Comparison of ENCODE assay signal across 21 cellular contexts in the genomic region with DNA sequence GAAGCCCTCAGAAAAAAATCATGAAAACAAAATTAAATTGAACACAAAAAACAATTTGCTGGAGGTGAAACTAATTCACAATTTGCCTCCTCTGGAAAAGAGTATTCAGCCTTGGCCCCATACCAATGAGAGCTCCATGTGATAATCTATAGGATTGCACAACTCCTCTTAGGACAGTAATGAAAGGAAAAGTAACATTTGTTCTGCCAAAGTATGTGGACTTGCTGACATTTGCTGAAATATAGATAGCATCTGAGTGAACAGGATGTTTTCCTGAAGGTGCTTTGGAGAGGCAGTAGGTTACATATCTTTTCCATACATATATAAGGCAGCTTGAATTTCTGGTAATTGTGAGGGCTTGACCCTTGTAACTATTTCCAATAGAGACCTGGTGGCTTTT.
"Had no signal": no experiment of that assay in that cellular context is flagged by ENCODE, and none has a peak within 500 bp of the region (broad histone marks: within the 10 kb centered on the region; RNA-seq: fewer than 3 reads in every experiment).

No MANE protein-coding gene starts in this region.

- H3K27me3 ChIP-seq: dorsolateral prefrontal cortex, esophagus muscularis mucosa, foreskin keratinocyte, gastroesophageal sphincter, heart left ventricle, hepatocyte, left lung had no signal

- H3K36me3 ChIP-seq: esophagus muscularis mucosa, gastroesophageal sphincter, heart left ventricle, left lung, lower lobe of right lung had no signal

- DNase-seq: dermis blood vessel endothelial cell; dorsolateral prefrontal cortex; effector CD4-positive, alpha-beta T cell; effector memory CD4-positive, alpha-beta T cell; foreskin keratinocyte; heart left ventricle; hypothalamus; immature natural killer cell; islet precursor cell; kidney; kidney glomerular epithelial cell; left lung; left ventricle myocardium superior; lower lobe of right lung; mesendoderm; midbrain; naive thymus-derived CD4-positive, alpha-beta T cell had no signal

- H3K4me3 ChIP-seq: coronary artery, dorsolateral prefrontal cortex, esophagus muscularis mucosa, gastroesophageal sphincter, heart left ventricle, hepatocyte, left lung, lower lobe of right lung had no signal

- H2AFZ ChIP-seq: hepatocyte had no signal

- H3K27ac ChIP-seq: coronary artery, dorsolateral prefrontal cortex, esophagus muscularis mucosa, foreskin keratinocyte, gastroesophageal sphincter, heart left ventricle, hepatocyte, left lung, lower lobe of right lung had no signal

- ATAC-seq: foreskin keratinocyte; gastroesophageal sphincter; heart left ventricle; left lung; left ventricle myocardium superior; lower lobe of right lung; naive thymus-derived CD4-positive, alpha-beta T cell had no signal

- H3K4me1 ChIP-seq: esophagus muscularis mucosa, foreskin keratinocyte, gastroesophageal sphincter, heart left ventricle, left lung, lower lobe of right lung had no signal

- H3K9me3 ChIP-seq: gastroesophageal sphincter, lower lobe of right lung had no signal

- H3K4me2 ChIP-seq: hepatocyte had no signal
